Comparison of ENCODE assay signal across 8 cellular contexts in genomic region chr11:64185323-64186204, GRCh38. TPM values are rescaled to one million over a fixed set of nuclear protein-coding genes. Genes with fewer than 3 reads are reported as not detected.
A peak's percentile ranks its signal among the peaks of the same experiment; 100 is the strongest.
DNase-seq lines count a peak whose midpoint lies in the region; ATAC-seq and TF ChIP-seq lines count a peak whose summit lies in the region.

TSS of gene STIP1 (plus strand) at chr11:64186171. CDS start at chr11:64186262, 91 bp downstream.

- H3K4me1 ChIP-seq in BLaER1 = peaks cover 44% of the 10 kb centered on the region
- H3K4me1 ChIP-seq in colonic mucosa = no peaks in the 10 kb centered on the region

- intact Hi-C loops in colonic mucosa (cut with DNase I) (no loop called here), left colon (cut with DNase I, micrococcal nuclease) (no loop called here)

- H3K9me3 ChIP-seq in BLaER1 = no peaks in the 10 kb centered on the region
- H3K9me3 ChIP-seq in colonic mucosa = no peaks in the 10 kb centered on the region

- H3K27ac ChIP-seq in BLaER1 (peak within 1 kb of the TSS; percentile 90), colonic mucosa (peak within 1 kb of the TSS; percentile 88)

- DNase-seq in GM19240 (ENCODE audit: insufficient read length, low spot score) = peak; percentile 92
- DNase-seq in NCI-H526 (lab: John Stamatoyannopoulos, UW) = peak; percentile 100
- peak; percentile 99 for DNase-seq in activated CD4-positive, alpha-beta T cell treated with anti-CD3 and anti-CD28 coated beads for 48 hours
- peak; percentile 99 for DNase-seq in colonic mucosa
- DNase-seq in left colon = peak; percentile 98 to 100
- DNase-seq in stimulated activated CD4-positive, alpha-beta T cell treated with anti-CD3 and anti-CD28 coated beads, Interleukin-1b, Interleukin-23, amount 100 ng/mL, for 48 hours = peak; percentile 99

- H3K9ac ChIP-seq in BLaER1 (peak within 1 kb of the TSS; percentile 89), colonic mucosa (ENCODE audit: low read depth in 2 of 2, low read length in 2 of 2) (peak within 1 kb of the TSS; percentile 77 to 89)

- H3K36me3 ChIP-seq in BLaER1 (no peaks in the 10 kb centered on the region; the same call in none of the 2 replicates), colonic mucosa (no peaks in the 10 kb centered on the region)

- peak within 1 kb of the TSS; percentile 78 for H3K4me3 ChIP-seq in BLaER1
- peak within 1 kb of the TSS; percentile 51 for H3K4me3 ChIP-seq in colonic mucosa

- H3K27me3 ChIP-seq in BLaER1 (no peaks in the 10 kb centered on the region), colonic mucosa (no peaks in the 10 kb centered on the region)

- ATAC-seq in HG03460 (IDR thresholded peaks at IDR 0.05; ENCODE audit: unreplicated experiment) (peak; percentile 79), left colon (peak; percentile 77)

- H4K20me1 ChIP-seq in BLaER1 = no peaks in the 10 kb centered on the region

- peak within 1 kb of the TSS; percentile 83 for H3K4me2 ChIP-seq in BLaER1

- no peak for TF ChIP-seq CTCF in colonic mucosa (IDR thresholded peaks at IDR 0.05)

RNA-seq across cellular contexts. Expression of gene STIP1, which starts in this region (rescaled TPM):
- total RNA-seq in colonic mucosa = 100 to 1,000 TPM in 1 of 2 donors, 10 to 100 TPM in 1; 95.5 to 232 TPM
- total RNA-seq in left colon = 10 to 100 TPM; 61.2 to 75.1 TPM

Comparison
In these comparisons a context has a peak if more than half of its experiments do, and no peak if none do; other contexts are left out.
1. Peak in every context shown above with its lines: DNase-seq, ATAC-seq, H3K4me3 ChIP-seq and H3K27ac ChIP-seq.